Comparison of ENCODE assay signal across 8 cellular contexts in genomic region chr1:98051065-98051675, GRCh38.
DNase-seq lines count a peak whose midpoint lies in the region; ATAC-seq, FAIRE-seq and TF ChIP-seq lines count a peak whose summit lies in the region.

No MANE protein-coding gene starts in this region.

- H3K4me1 ChIP-seq in right lobe of liver: peaks cover 0 to 10% (median 3%) of the 10 kb centered on the region in 4 donors

- 0% methylated on average over 1 of the region's 1 CpG for WGBS in right lobe of liver (ENCODE audit: insufficient coverage, low coverage, low lambda C conversion rate, missing lambda C conversion rate)

- TF ChIP-seq POLR2A in right lobe of liver (IDR thresholded peaks at IDR 0.05): no peak

- peak; percentile 68 for FAIRE-seq in colon (lab: Jason Lieb, UNC)

- DNase-seq in activated CD4-positive, CD25-positive, alpha-beta regulatory T cell (lab: John Stamatoyannopoulos, UW): peak; percentile 19 to 43 (median 34)
- DNase-seq in NCI-H226: peak; percentile 33
- peak; percentile 70 for DNase-seq in activated CD4-positive, CD25-positive, alpha-beta regulatory T cell treated with anti-CD3 and anti-CD28 coated beads, Interleukin-2, amount 50 U/mL, for 72 hours
- DNase-seq in right lobe of liver: peak; percentile 53 to 74 (median 63)
- DNase-seq in stimulated activated CD8-positive, alpha-beta memory T cell treated with anti-CD3 and anti-CD28 coated beads, Interleukin-2, amount 100 ng/mL, for 48 hours (ENCODE audit: low read depth in 2 of 2): peak; percentile 34 to 52

- peaks cover 0 to 6% of the 10 kb centered on the region in 2 donors for H3K27me3 ChIP-seq in right lobe of liver

- no peak overlapping the region for H3K4me3 ChIP-seq in right lobe of liver

- no peak overlapping the region for H3K27ac ChIP-seq in right lobe of liver

- intact Hi-C loops in right lobe of liver (cut with DNase I): no loop called here

- no peaks in the 10 kb centered on the region for H3K9me3 ChIP-seq in right lobe of liver

- peak; percentile 89 to 95 (median 91) for TF ChIP-seq CTCF in right lobe of liver (IDR thresholded peaks at IDR 0.05)

- no peak for ATAC-seq in activated CD4-positive, CD25-positive, alpha-beta regulatory T cell treated with anti-CD3 and anti-CD28 coated beads, Interleukin-2, amount 50 U/mL, for 24 hours
- ATAC-seq in HG02973 (IDR thresholded peaks at IDR 0.05; ENCODE audit: unreplicated experiment) (peak; percentile 43), right lobe of liver (peak; percentile 67 to 71 (median 68))

- H3K36me3 ChIP-seq in right lobe of liver: no peaks in the 10 kb centered on the region

Comparison
In these comparisons a context has a peak if more than half of its experiments do, and no peak if none do; other contexts are left out.
1. ATAC-seq: peak in HG02973 (single experiment) and right lobe of liver (4 of 4); none in activated CD4-positive, CD25-positive, alpha-beta regulatory T cell treated with anti-CD3 and anti-CD28 coated beads, Interleukin-2, amount 50 U/mL, for 24 hours (0 of 2).
2. Peak in every context shown above with its lines, with median percentiles within 50 percentile points of each other: DNase-seq.